Comparison of ENCODE assay signal across 8 cellular contexts in genomic region chr17:40303706-40304450, GRCh38. TPM values are rescaled to one million over a fixed set of nuclear protein-coding genes. Genes with fewer than 3 reads are reported as not detected.
DNase-seq lines count a peak whose midpoint lies in the region; ATAC-seq and TF ChIP-seq lines count a peak whose summit lies in the region.

No MANE protein-coding gene starts in this region.

- DNase-seq in Calu3, result no peak
- peak; percentile 52 for DNase-seq in NCI-H2029 treated with DMSO at 0.1 percent for 48 hours (lab: John Stamatoyannopoulos, UW)
- no peak for DNase-seq in effector memory CD8-positive, alpha-beta T cell
- DNase-seq in osteoblast (ENCODE audit: insufficient read length, low spot score, missing footprints), result peak; percentile 73
- DNase-seq in amygdala (lab: John Stamatoyannopoulos, UW), result no peak
- no peak for DNase-seq in PC-3
- DNase-seq in GM13976 (ENCODE audit: low spot score), result no peak

- peak overlapping the region; percentile 8 for H3K27ac Mint-ChIP-seq in Calu3 (ENCODE audit: unreplicated experiment)
- H3K27ac Mint-ChIP-seq in effector memory CD8-positive, alpha-beta T cell, result peak overlapping the region; percentile 3 to 9

- H3K4me1 ChIP-seq in osteoblast (ENCODE audit: insufficient read depth, low read length) (peaks cover 48% of the 10 kb centered on the region), PC-3 (ENCODE audit: insufficient read depth, low read length) (peaks cover 10% of the 10 kb centered on the region)

- TF ChIP-seq CTCF in Calu3 (IDR thresholded peaks at IDR 0.05; ENCODE audit: unreplicated experiment) (no peak), osteoblast (IDR thresholded peaks at IDR 0.05; ENCODE audit: extremely low read depth, low read depth, low read length) (no peak), PC-3 (conservative IDR thresholded peaks at IDR 0.05; ENCODE audit: low read depth, low read length) (no peak), GM13976 (IDR thresholded peaks at IDR 0.05; ENCODE audit: borderline replicate concordance, control extremely low read depth, extremely low read depth, insufficient read depth, missing control alignments) (no peak)

- H3K4me3 ChIP-seq in osteoblast (ENCODE audit: insufficient read depth, low read length) (no peak overlapping the region), PC-3 (ENCODE audit: low read length) (no peak overlapping the region)

- peaks cover 34% of the 10 kb centered on the region for H3K4me1 Mint-ChIP-seq in Calu3 (ENCODE audit: low read depth, unreplicated experiment)
- peaks cover 6 to 17% of the 10 kb centered on the region in 2 donors for H3K4me1 Mint-ChIP-seq in effector memory CD8-positive, alpha-beta T cell (ENCODE audit: low read depth in 2 of 2)

- H3K9me3 ChIP-seq in osteoblast (ENCODE audit: low read depth, low read length), result no peaks in the 10 kb centered on the region
- no peaks in the 10 kb centered on the region for H3K9me3 ChIP-seq in PC-3 (ENCODE audit: low read length)

- peak overlapping the region; percentile 94 for H3K27ac ChIP-seq in osteoblast (ENCODE audit: low read depth, low read length)
- H3K27ac ChIP-seq in PC-3 (ENCODE audit: low read length), result no peak overlapping the region

- no peaks in the 10 kb centered on the region for H3F3A ChIP-seq in PC-3 (ENCODE audit: low read length, unreplicated experiment)

- H3K9me3 Mint-ChIP-seq in Calu3 (ENCODE audit: low read depth, unreplicated experiment), result no peaks in the 10 kb centered on the region
- H3K9me3 Mint-ChIP-seq in effector memory CD8-positive, alpha-beta T cell, result no peaks in the 10 kb centered on the region

- CTCF ChIA-PET in Calu3 (lab: Charles Lee) (interaction anchor here (0.6 to 36.5 kb wide), 18 partner anchors 10 to 1496 kb away, joined by 3 to 1520 read pairs (median 6); partner anchors contain the start of genes GJD3, TOP2A and WIPF2), PC-3 (lab: Charles Lee) (interaction anchor here (1.2 to 2.0 kb wide), 2 partner anchors 13 to 51 kb away, joined by 7 to 9 read pairs; no protein-coding TSS in a partner anchor)

- no peak overlapping the region for H2AFZ ChIP-seq in osteoblast (ENCODE audit: low read length)
- H2AFZ ChIP-seq in PC-3 (ENCODE audit: low read length), result no peak overlapping the region

- POLR2A ChIA-PET in PC-3 (lab: Charles Lee; ENCODE audit: unreplicated experiment), result no interaction called here

- H3K27me3 ChIP-seq in osteoblast (ENCODE audit: insufficient read depth, low read length) (no peaks in the 10 kb centered on the region), PC-3 (ENCODE audit: low read length) (no peaks in the 10 kb centered on the region)

- intact Hi-C loops in Calu3 (cut with micrococcal nuclease; ENCODE audit: unreplicated experiment), result loop anchor here (1.0 to 5.0 kb wide), 6 partner anchors 13 to 257 kb away; no protein-coding TSS in a partner anchor
- intact Hi-C loops in PC-3 (cut with micrococcal nuclease), result loop anchor here (1.0 to 5.0 kb wide), 5 partner anchors 38 to 258 kb away; partner anchors contain the start of gene TOP2A

- H4K20me1 ChIP-seq in osteoblast (ENCODE audit: insufficient read depth, low read length) (no peaks in the 10 kb centered on the region), PC-3 (ENCODE audit: low read length) (0 out of 2 replicates have a peak, but pooled peaks cover 5% of the 10 kb centered on the region)

- H3K36me3 ChIP-seq in osteoblast (ENCODE audit: insufficient read depth, low read length), result peaks cover 10% of the 10 kb centered on the region
- peaks cover 37% of the 10 kb centered on the region for H3K36me3 ChIP-seq in PC-3 (ENCODE audit: low read depth, low read length)

- no peaks in the 10 kb centered on the region for H3K27me3 Mint-ChIP-seq in Calu3 (ENCODE audit: unreplicated experiment)
- H3K27me3 Mint-ChIP-seq in effector memory CD8-positive, alpha-beta T cell, result no peaks in the 10 kb centered on the region

- no peak overlapping the region for H3K4me3 Mint-ChIP-seq in Calu3 (ENCODE audit: low read depth, unreplicated experiment)
- H3K4me3 Mint-ChIP-seq in effector memory CD8-positive, alpha-beta T cell, result no peak overlapping the region

- H3K36me3 Mint-ChIP-seq in Calu3 (ENCODE audit: insufficient read depth, unreplicated experiment), result peaks cover 65% of the 10 kb centered on the region
- peaks cover 9% of the 10 kb centered on the region for H3K36me3 Mint-ChIP-seq in effector memory CD8-positive, alpha-beta T cell (ENCODE audit: insufficient read depth)

- ATAC-seq in effector memory CD8-positive, alpha-beta T cell (replicated peaks), result peak; percentile 26
- ATAC-seq in PC-3 (no peak), HG02884 (IDR thresholded peaks at IDR 0.05; ENCODE audit: unreplicated experiment) (no peak)

- in situ Hi-C loops in GM13976 (cut with MboI; ENCODE audit: low sequenced_read_pairs, unreplicated experiment), result loop anchor here (5.0 kb wide), 1 partner anchor 48 kb away; no protein-coding TSS in a partner anchor

- H3K9me2 ChIP-seq in PC-3 (replicated peaks; ENCODE audit: low read length), result no peaks in the 10 kb centered on the region

- H3K9ac ChIP-seq in PC-3 (ENCODE audit: low read length), result no peak overlapping the region

- H3K4me2 ChIP-seq in osteoblast (ENCODE audit: insufficient read depth, low read length) (peak overlapping the region; percentile 70), PC-3 (ENCODE audit: low read length) (no peak overlapping the region)

- no TSS peak for BruUV-seq in Calu3 (replicated peaks; lab: Mats Ljungman, UMichigan)
- no TSS peak for BruUV-seq in PC-3 (replicated peaks; lab: Mats Ljungman, UMichigan)

- no peaks in the 10 kb centered on the region for H3K79me2 ChIP-seq in osteoblast (ENCODE audit: insufficient read depth, low read length)
- 0 out of 2 replicates have a peak, but pooled peaks cover 4% of the 10 kb centered on the region for H3K79me2 ChIP-seq in PC-3 (ENCODE audit: low read length)

RNA-seq across cellular contexts. Expression of gene RARA, which starts 5.1 kb away (rescaled TPM):
- total RNA-seq in Calu3 (2022) (150 and 170 TPM in 2 replicates), osteoblast (31.1 and 32.4 TPM in 2 replicates), PC-3 (2014; rRNA removed) (19.6 and 23.8 TPM in 2 replicates)

RNA-seq across cellular contexts. Expression of gene CDC6, which starts 16.2 kb away (rescaled TPM):
- total RNA-seq in Calu3 (2022) (567 and 645 TPM in 2 replicates), osteoblast (5.1 and 8.3 TPM in 2 replicates), PC-3 (2014; rRNA removed) (48.9 and 58.3 TPM in 2 replicates)

Comparison
In these comparisons a context has a peak if more than half of its experiments do, and no peak if none do; other contexts are left out.
1. DNase-seq: peak in NCI-H2029 treated with DMSO at 0.1 percent for 48 hours (single experiment) and osteoblast (single experiment); none in Calu3 (single experiment), effector memory CD8-positive, alpha-beta T cell (0 of 3), amygdala (0 of 56), PC-3 (single experiment) and GM13976 (single experiment).